In the genomic region with DNA sequence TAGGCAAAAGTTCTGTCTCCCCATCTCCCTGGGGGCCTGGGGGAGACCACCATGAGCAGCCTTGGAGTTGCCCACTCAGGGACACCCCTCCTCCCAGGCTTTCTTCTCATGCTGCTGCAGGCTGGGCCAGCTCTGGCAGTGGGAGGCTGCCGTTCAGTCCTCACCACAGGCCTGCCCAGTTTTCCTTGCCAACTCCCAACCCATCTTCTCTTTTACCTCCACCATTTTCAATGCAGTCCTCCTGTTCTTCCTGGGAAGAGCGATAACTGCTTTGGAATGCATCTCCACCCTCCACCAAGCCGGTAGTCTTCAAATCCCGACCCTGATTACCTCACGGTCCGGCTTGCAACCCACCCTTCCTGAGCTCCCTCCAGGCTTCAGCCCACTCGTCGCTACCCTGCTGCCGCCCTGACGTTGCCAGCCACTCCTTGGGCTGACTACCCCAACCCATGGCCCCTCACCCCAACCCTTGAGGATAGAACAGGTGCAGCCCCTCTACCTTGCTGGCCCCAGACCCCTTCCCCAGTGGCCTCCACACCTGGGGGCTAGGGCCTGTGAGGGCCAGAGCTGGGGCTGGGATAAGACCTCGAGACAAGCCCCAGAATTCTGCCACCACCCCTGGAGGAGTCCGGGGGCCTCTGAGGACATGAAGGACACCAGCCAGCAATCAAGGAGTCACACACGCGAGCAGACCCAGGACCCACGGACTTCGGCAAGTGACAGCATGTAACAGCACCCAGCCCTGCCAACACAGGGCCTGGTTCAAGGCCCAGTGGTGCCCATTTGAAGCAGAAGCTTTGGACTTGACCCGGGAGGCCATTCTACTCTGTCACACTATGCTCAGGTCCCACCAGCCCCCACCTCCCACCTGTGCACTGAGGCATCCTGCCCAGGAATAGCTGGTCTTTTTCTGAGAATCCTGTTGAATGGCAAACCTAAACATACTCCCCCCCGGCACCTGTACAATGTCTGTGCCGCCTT, we compare ENCODE assay signal across 10 cellular contexts. TPM values are rescaled to one million over a fixed set of nuclear protein-coding genes. Genes with fewer than 3 reads are reported as not detected.
DNase-seq lines count a peak whose midpoint lies in the region; ATAC-seq, FAIRE-seq and TF ChIP-seq lines count a peak whose summit lies in the region.
"Had no signal": no experiment of that assay in that cellular context is flagged by ENCODE, and none has a peak within 500 bp of the region (broad histone marks: within the 10 kb centered on the region; RNA-seq: fewer than 3 reads in every experiment).

No MANE protein-coding gene starts in this region.

- H3K27ac ChIP-seq in mucosa of rectum (ENCODE audit: low read depth in 2 of 2, low read length in 2 of 2) (peak overlapping the region; percentile 66 to 77), vagina (peak overlapping the region; percentile 89)
- H3K27ac ChIP-seq: C4-2B had no signal

- H3K36me3 Mint-ChIP-seq in activated naive CD4-positive, alpha-beta T cell treated with anti-CD3 and anti-CD28 coated beads, Interleukin-2, amount 50 U/mL, for 24 hours = peaks cover 18% of the 10 kb centered on the region

- intact Hi-C loops in vagina (cut with DNase I) = no loop called here

- no peaks in the 10 kb centered on the region for H3K27me3 Mint-ChIP-seq in activated naive CD4-positive, alpha-beta T cell treated with anti-CD3 and anti-CD28 coated beads, Interleukin-2, amount 50 U/mL, for 24 hours

- no peak overlapping the region for H3K9ac ChIP-seq in mucosa of rectum (ENCODE audit: low read depth in 1 of 2, low read length in 2 of 2)

- peaks cover 55 to 64% of the 10 kb centered on the region in 2 donors for H3K4me1 ChIP-seq in mucosa of rectum (ENCODE audit: control insufficient read depth in 2 of 2, insufficient read depth in 2 of 2, low read length in 2 of 2)
- H3K4me1 ChIP-seq in vagina = peaks cover 100% of the 10 kb centered on the region

- no peaks in the 10 kb centered on the region for H3K27me3 ChIP-seq in bronchial epithelial cell (ENCODE audit: control insufficient read depth, insufficient read depth, low read length)
- H3K27me3 ChIP-seq in mucosa of rectum (ENCODE audit: control insufficient read depth in 2 of 2, insufficient read depth in 2 of 2, low read length in 2 of 2) = no peaks in the 10 kb centered on the region
- H3K27me3 ChIP-seq in vagina = no peaks in the 10 kb centered on the region

- no peak for DNase-seq in activated naive CD4-positive, alpha-beta T cell (lab: John Stamatoyannopoulos, UW)
- DNase-seq in bronchial epithelial cell (ENCODE audit: low read depth) = peak; percentile 40
- DNase-seq in vagina (ENCODE audit: extremely low spot score in 2 of 2) = no peak
- DNase-seq in cerebellar cortex (ENCODE audit: low spot score) = no peak
- DNase-seq in H54 (ENCODE audit: insufficient read length, low spot score) = no peak
- DNase-seq: NCI-H69 had no signal

- H3K9me3 ChIP-seq in mucosa of rectum (ENCODE audit: control insufficient read depth in 2 of 2, low read length in 2 of 2) (no peaks in the 10 kb centered on the region), vagina (no peaks in the 10 kb centered on the region)

- TF ChIP-seq CTCF in bronchial epithelial cell (IDR thresholded peaks at IDR 0.05; ENCODE audit: insufficient read depth, low read length, severe bottlenecking) (no peak), vagina (IDR thresholded peaks at IDR 0.05) (no peak)

- peak overlapping the region; percentile 59 for H3K4me3 Mint-ChIP-seq in activated naive CD4-positive, alpha-beta T cell treated with anti-CD3 and anti-CD28 coated beads, Interleukin-2, amount 50 U/mL, for 24 hours

- peak overlapping the region; percentile 84 for H3K27ac Mint-ChIP-seq in activated naive CD4-positive, alpha-beta T cell treated with anti-CD3 and anti-CD28 coated beads, Interleukin-2, amount 50 U/mL, for 24 hours

- peaks cover 100% of the 10 kb centered on the region for H3K4me1 Mint-ChIP-seq in activated naive CD4-positive, alpha-beta T cell treated with anti-CD3 and anti-CD28 coated beads, Interleukin-2, amount 50 U/mL, for 24 hours

- H3K4me3 ChIP-seq in bronchial epithelial cell (ENCODE audit: low read depth, low read length) (no peak overlapping the region), mucosa of rectum (ENCODE audit: low read length in 2 of 2) (no peak overlapping the region), vagina (peak overlapping the region in 1 of 2 donors; percentile 2)

- TF ChIP-seq POLR2A in vagina (IDR thresholded peaks at IDR 0.05) (no peak), H54 (IDR thresholded peaks at IDR 0.05; ENCODE audit: low read depth, low read length) (no peak)

- ATAC-seq in GM21447 (IDR thresholded peaks at IDR 0.05; ENCODE audit: unreplicated experiment) = no peak

- FAIRE-seq in bronchial epithelial cell (lab: Jason Lieb, UNC) = no peak
- FAIRE-seq in H54 (lab: Jason Lieb, UNC) = no peak

- H3K9me3 Mint-ChIP-seq in activated naive CD4-positive, alpha-beta T cell treated with anti-CD3 and anti-CD28 coated beads, Interleukin-2, amount 50 U/mL, for 24 hours = no peaks in the 10 kb centered on the region

- H3K36me3 ChIP-seq in bronchial epithelial cell (ENCODE audit: control insufficient read depth, insufficient read depth, low read length) (peaks cover 28% of the 10 kb centered on the region), mucosa of rectum (ENCODE audit: control insufficient read depth in 2 of 2, insufficient read depth in 2 of 2, low read length in 2 of 2) (peaks cover 55 to 58% of the 10 kb centered on the region in 2 donors), vagina (peaks cover 0 to 17% of the 10 kb centered on the region in 2 donors)

RNA-seq across cellular contexts. Expression of a gene that starts 9.2 kb away (rescaled TPM):
- total RNA-seq in bronchial epithelial cell = 290 and 315 TPM in 2 replicates
- 159 TPM for total RNA-seq in vagina
